14 cellular contexts compared by ENCODE assay signal in the genomic region with DNA sequence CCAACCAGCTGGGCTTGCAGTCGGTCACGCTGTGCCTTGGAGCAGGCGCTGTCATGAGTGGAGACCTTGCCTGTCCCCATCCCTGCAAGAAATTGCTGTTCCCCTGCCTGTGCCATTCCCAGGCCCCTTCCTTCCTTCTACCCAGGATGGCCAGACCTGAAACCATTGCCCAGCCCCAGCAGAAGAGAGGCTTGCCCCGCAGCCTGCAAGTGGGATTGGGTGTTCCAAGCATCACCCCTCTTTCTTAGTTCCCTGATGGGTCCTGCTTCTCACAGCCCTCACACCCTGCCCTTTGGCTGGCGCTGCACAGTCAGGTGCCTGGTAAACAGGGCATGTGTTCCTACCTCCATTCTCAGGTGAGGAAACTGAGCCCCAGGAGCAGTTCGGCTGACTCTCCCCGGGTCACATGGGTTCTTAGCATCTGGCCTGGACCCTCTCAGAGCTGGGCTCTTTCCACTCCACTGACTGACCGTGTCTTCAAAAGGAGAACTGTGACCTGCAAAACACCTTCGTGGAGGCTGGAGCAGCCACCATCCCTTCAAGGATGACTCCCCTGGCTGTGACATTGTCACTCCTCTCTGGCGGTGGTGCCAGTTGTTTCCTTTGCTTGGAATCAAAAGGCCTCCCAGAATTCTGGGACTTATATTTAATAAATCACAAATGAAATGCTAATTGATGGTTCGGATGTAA.
"Had no signal": no experiment of that assay in that cellular context is flagged by ENCODE, and none has a peak within 500 bp of the region (broad histone marks: within the 10 kb centered on the region; RNA-seq: fewer than 3 reads in every experiment).

No MANE protein-coding gene starts in this region.

- H3K4me3 ChIP-seq: body of pancreas, mucosa of descending colon had no signal

- DNase-seq: activated CD4-positive, alpha-beta T cell treated with anti-CD3 and anti-CD28 coated beads, Interleukin-2, amount 50 U/mL, for 1 hour; activated CD4-positive, CD25-positive, alpha-beta regulatory T cell; activated effector memory CD4-positive, alpha-beta T cell treated with Interleukin-2 at 50 U/mL for 16 hours; body of pancreas; cerebellar nuclear complex; effector memory CD8-positive, alpha-beta T cell; left colon; mammary epithelial cell; mucosa of descending colon; natural killer cell; stimulated activated CD4-positive, alpha-beta T cell treated with anti-CD3 and anti-CD28 coated beads, Interleukin-15, amount 100 ng/mL, for 24 hours; stimulated activated CD4-positive, alpha-beta T cell treated with anti-CD3 and anti-CD28 coated beads, Interleukin-4, amount 100 ng/mL, for 24 hours; trophoblast cell had no signal

- H3K9me3 ChIP-seq: body of pancreas, mucosa of descending colon had no signal

- H3K27ac ChIP-seq: body of pancreas, epithelial cell of prostate had no signal

- ATAC-seq: body of pancreas; effector memory CD8-positive, alpha-beta T cell; left colon; mucosa of descending colon; natural killer cell had no signal

- H3K27me3 ChIP-seq: body of pancreas had no signal
